In the genomic region with DNA sequence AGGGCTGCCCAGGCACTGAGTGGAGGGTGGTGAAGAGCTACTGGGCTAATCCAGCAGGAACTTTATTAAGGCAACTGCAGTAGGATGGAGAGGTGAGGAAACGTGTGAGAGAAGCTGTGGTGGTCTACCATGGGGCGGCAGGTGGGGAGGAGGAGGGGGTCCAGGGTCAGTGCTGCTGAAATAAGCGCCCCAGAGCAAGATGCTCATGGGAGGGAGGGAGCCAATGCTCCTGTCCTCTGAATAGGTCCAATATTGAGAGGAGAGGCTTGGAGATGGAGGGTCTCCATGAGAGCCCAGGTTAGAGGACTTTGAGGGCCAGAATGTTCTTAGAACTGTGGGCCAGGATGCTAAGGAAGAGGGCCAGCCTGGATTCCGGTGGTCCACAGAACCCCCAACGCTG, we compare ENCODE assay signal across 24 cellular contexts. TPM values are rescaled to one million over a fixed set of nuclear protein-coding genes. Genes with fewer than 3 reads are reported as not detected.
A peak's percentile ranks its signal among the peaks of the same experiment; 100 is the strongest.
DNase-seq lines count a peak whose midpoint lies in the region; ATAC-seq and TF ChIP-seq lines count a peak whose summit lies in the region.
"Had no signal": no experiment of that assay in that cellular context is flagged by ENCODE, and none has a peak within 500 bp of the region (broad histone marks: within the 10 kb centered on the region; RNA-seq: fewer than 3 reads in every experiment).

No MANE protein-coding gene starts in this region.

- no peak for ATAC-seq in RWPE2 (ENCODE audit: low read depth)
- no peak for ATAC-seq in GM19023 (IDR thresholded peaks at IDR 0.05; ENCODE audit: unreplicated experiment)

- POLR2A ChIA-PET in MCF 10A (lab: Yijun Ruan, JAX), result no interaction called here

- BruUV-seq in MCF 10A (replicated peaks; lab: Mats Ljungman, UMichigan), result no TSS peak

- H3K4me3 ChIP-seq in breast epithelium (no peak overlapping the region), RWPE2 (ENCODE audit: severe bottlenecking) (no peak overlapping the region)
- H3K4me3 ChIP-seq: BLaER1, GM23248, PC-9 had no signal

- H3K9me3 Mint-ChIP-seq in MCF 10A (ENCODE audit: unreplicated experiment) (no peaks in the 10 kb centered on the region), type B pancreatic cell (no peaks in the 10 kb centered on the region)
- H3K9me3 Mint-ChIP-seq: H9 had no signal

- CTCF ChIA-PET in MCF 10A (lab: Yijun Ruan, JAX), result interaction anchor here (1.3 kb wide), 1 partner anchor 44 kb away, joined by 3 read pairs; no protein-coding TSS in a partner anchor

- intact Hi-C loops in MCF 10A (cut with micrococcal nuclease) (no loop called here), breast epithelium (cut with DNase I; ENCODE audit: low total_unique reads) (no loop called here)

- no peak for TF ChIP-seq POLR2A in breast epithelium (IDR thresholded peaks at IDR 0.05)

- no peaks in the 10 kb centered on the region for H3K27me3 ChIP-seq in breast epithelium
- no peaks in the 10 kb centered on the region for H3K27me3 ChIP-seq in RWPE2 (ENCODE audit: insufficient read depth, poor library complexity, severe bottlenecking)
- H3K27me3 ChIP-seq: BLaER1 had no signal

- H3K27ac Mint-ChIP-seq in MCF 10A (ENCODE audit: low read depth, unreplicated experiment) (peak overlapping the region; percentile 65), type B pancreatic cell (no peak overlapping the region)
- H3K27ac Mint-ChIP-seq: CD4-positive, CD25-positive, alpha-beta regulatory T cell had no signal

- H3K4me3 Mint-ChIP-seq in MCF 10A (ENCODE audit: unreplicated experiment), result no peak overlapping the region
- H3K4me3 Mint-ChIP-seq in type B pancreatic cell, result no peak overlapping the region
- H3K4me3 Mint-ChIP-seq: CD4-positive, CD25-positive, alpha-beta regulatory T cell; H9 had no signal

- H3K36me3 ChIP-seq in breast epithelium (no peaks in the 10 kb centered on the region), RWPE2 (ENCODE audit: low read depth) (peaks cover 76% of the 10 kb centered on the region)

- H3K36me3 Mint-ChIP-seq in MCF 10A (ENCODE audit: insufficient read depth, unreplicated experiment), result peaks cover 35% of the 10 kb centered on the region
- peaks cover 21% of the 10 kb centered on the region for H3K36me3 Mint-ChIP-seq in type B pancreatic cell

- no peak for TF ChIP-seq CTCF in MCF 10A (IDR thresholded peaks at IDR 0.05; ENCODE audit: unreplicated experiment)
- TF ChIP-seq CTCF in breast epithelium (IDR thresholded peaks at IDR 0.05), result no peak
- TF ChIP-seq CTCF in RWPE2 (IDR thresholded peaks at IDR 0.05; ENCODE audit: poor library complexity, severe bottlenecking), result no peak
- TF ChIP-seq CTCF in type B pancreatic cell (conservative IDR thresholded peaks at IDR 0.05), result no peak

- H3K27me3 Mint-ChIP-seq in MCF 10A (ENCODE audit: insufficient read depth, unreplicated experiment) (no peaks in the 10 kb centered on the region), type B pancreatic cell (no peaks in the 10 kb centered on the region)
- H3K27me3 Mint-ChIP-seq: CD4-positive, CD25-positive, alpha-beta regulatory T cell had no signal

- H3K27ac ChIP-seq in breast epithelium (no peak overlapping the region), RWPE2 (ENCODE audit: poor library complexity, severe bottlenecking) (peak overlapping the region; percentile 84)
- H3K27ac ChIP-seq: BLaER1, PC-9 had no signal

- no peak for DNase-seq in MCF 10A (ENCODE audit: unreplicated experiment)
- DNase-seq in breast epithelium (ENCODE audit: low spot score in 2 of 2), result no peak
- DNase-seq in RWPE2 (ENCODE audit: low spot score), result peak; percentile 15
- peak; percentile 43 for DNase-seq in mesenteric fat pad (ENCODE audit: low spot score)
- DNase-seq in type B pancreatic cell (ENCODE audit: extremely low spot score, unreplicated experiment), result peak; percentile 43
- no peak for DNase-seq in NCI-H1417 (lab: John Stamatoyannopoulos, UW)
- no peak for DNase-seq in effector CD8-positive, alpha-beta T cell (lab: John Stamatoyannopoulos, UW)
- DNase-seq: 8988T; CD4-positive, CD25-positive, alpha-beta regulatory T cell; DMS153; DND-41; GM23248; H9; NCI-H1092 treated with DMSO at 0.1 percent for 48 hours; NCI-H146; NCI-H1930; NCI-H2107; NCI-H446; NCI-H524 treated with DMSO at 0.1 percent for 48 hours; NCI-H774; PC-9; SHP77 had no signal

- H3K9me3 ChIP-seq in breast epithelium (no peaks in the 10 kb centered on the region), RWPE2 (ENCODE audit: severe bottlenecking) (no peaks in the 10 kb centered on the region)

- H3K4me1 ChIP-seq in breast epithelium (no peaks in the 10 kb centered on the region), RWPE2 (ENCODE audit: insufficient read depth, poor library complexity, severe bottlenecking) (peaks cover 30% of the 10 kb centered on the region)
- H3K4me1 ChIP-seq: BLaER1 had no signal

- H3K4me1 Mint-ChIP-seq in MCF 10A (ENCODE audit: insufficient read depth, unreplicated experiment) (no peaks in the 10 kb centered on the region), type B pancreatic cell (ENCODE audit: unreplicated experiment) (no peaks in the 10 kb centered on the region)
- H3K4me1 Mint-ChIP-seq: CD4-positive, CD25-positive, alpha-beta regulatory T cell had no signal

RNA-seq across cellular contexts. Expression of a gene that starts 35.2 kb away (rescaled TPM):
- total RNA-seq in MCF 10A (2022), result 29.0 and 29.3 TPM in 2 replicates
- 10 to 100 TPM; 20.0 to 27.5 (median 25.9) TPM for total RNA-seq in breast epithelium
- 16.6 TPM for total RNA-seq in mesenteric fat pad
- 14.5 and 29.2 TPM in 2 replicates for total RNA-seq in type B pancreatic cell (ENCODE audit: low replicate concordance)

RNA-seq across cellular contexts. Expression of a gene that starts 37.9 kb away (rescaled TPM):
- 5.5 and 6.0 TPM in 2 replicates for total RNA-seq in MCF 10A (2022)
- 10 to 100 TPM; 16.0 to 19.5 (median 17.7) TPM for total RNA-seq in breast epithelium
- total RNA-seq in mesenteric fat pad, result 4.0 TPM
- 3.5 and 4.5 TPM in 2 replicates for total RNA-seq in type B pancreatic cell (ENCODE audit: low replicate concordance)

Comparison
In these comparisons a context has a peak if more than half of its experiments do, and no peak if none do; other contexts are left out.
1. DNase-seq: peak in RWPE2 (single experiment), mesenteric fat pad (single experiment) and type B pancreatic cell (single experiment); none in MCF 10A (single experiment), breast epithelium (0 of 2), NCI-H1417 (0 of 3) and effector CD8-positive, alpha-beta T cell (single experiment).